In genomic region chr11:78164471-78164870, GRCh38 we compare ENCODE assay signal across 17 cellular contexts. TPM values are rescaled to one million over a fixed set of nuclear protein-coding genes. Genes with fewer than 3 reads are reported as not detected.
DNase-seq lines count a peak whose midpoint lies in the region; ATAC-seq, FAIRE-seq and TF ChIP-seq lines count a peak whose summit lies in the region.
"Had no signal": no experiment of that assay in that cellular context is flagged by ENCODE, and none has a peak within 500 bp of the region (broad histone marks: within the 10 kb centered on the region; RNA-seq: fewer than 3 reads in every experiment).

No MANE protein-coding gene starts in this region.

- H3K9ac ChIP-seq in HepG2 (ENCODE audit: insufficient read depth, low read depth, low read length): no peak overlapping the region
- H3K9ac ChIP-seq: BLaER1, GM23248 had no signal

- BruUV-seq in HepG2 (replicated peaks; lab: Mats Ljungman, UMichigan): no TSS peak

- CTCF ChIA-PET in HepG2 (lab: Yijun Ruan, JAX; ENCODE audit: low intra/inter-chr PET ratio, low total read pairs): no interaction called here

- no peaks in the 10 kb centered on the region for H3K79me2 ChIP-seq in HepG2 (ENCODE audit: insufficient read depth, low read length)

- no peak overlapping the region for H3K4me3 ChIP-seq in heart right ventricle
- no peak overlapping the region for H3K4me3 ChIP-seq in HepG2 (replicated peaks in 1 of 3; ENCODE audit: insufficient read depth in 1 of 3, low read depth in 2 of 3, low read length in 3 of 3)
- H3K4me3 ChIP-seq in ovary: no peak overlapping the region
- H3K4me3 ChIP-seq: BLaER1, GM23248, HAP-1 had no signal

- DNase-seq in heart right ventricle (no peak), left ventricle myocardium superior (no peak), HepG2 (ENCODE audit: low spot score) (no peak), ovary (peak in 1 of 5 donors; percentile 18), kidney tubule cell (ENCODE audit: low spot score) (no peak)
- DNase-seq in activated T-cell treated with anti-CD3 and anti-CD28 coated beads, Interleukin-2, amount 50 U/mL, for 48 hours: no peak
- DNase-seq: 8988T; CD4-positive, alpha-beta memory T cell; DMS153; DMS79; GDM1; GM23248 had no signal

- H3K27ac ChIP-seq in heart right ventricle (peak overlapping the region in 7 of 10 donors; percentile 9 to 69 (median 33)), HepG2 (ENCODE audit: extremely low read length, insufficient read depth, low read length) (no peak overlapping the region), ovary (peak overlapping the region; percentile 16 to 69)
- H3K27ac ChIP-seq: BLaER1, GM23248 had no signal

- TF ChIP-seq RAD21 in HepG2 (CRISPR knock-in tag; IDR thresholded peaks at IDR 0.05): no peak

- no peaks in the 10 kb centered on the region for H4K20me1 ChIP-seq in HepG2 (ENCODE audit: insufficient read depth, low read length)
- H4K20me1 ChIP-seq: BLaER1 had no signal

- no peak for FAIRE-seq in HepG2 (lab: Jason Lieb, UNC)
- FAIRE-seq: GM12892, GM18507 had no signal

- TF ChIP-seq POLR2A in HepG2 (IDR thresholded peaks at IDR 0.05; ENCODE audit: insufficient read depth in 1 of 2, low read depth in 2 of 2, low read length in 2 of 2): no peak
- TF ChIP-seq POLR2A in ovary (IDR thresholded peaks at IDR 0.05): no peak

- in situ Hi-C loops in HepG2 (cut with HindIII; ENCODE audit: extremely low pct_ligation_motif_present, low pct_unique_long_range_greater_than_20kb): no loop called here

- TF ChIP-seq CTCF in heart right ventricle (IDR thresholded peaks at IDR 0.05) (no peak), HepG2 (CRISPR knock-in tag; IDR thresholded peaks at IDR 0.05) (no peak), ovary (IDR thresholded peaks at IDR 0.05) (no peak)

- H2AFZ ChIP-seq in HepG2 (ENCODE audit: low read length): no peak overlapping the region
- H2AFZ ChIP-seq: GM23248 had no signal

- intact Hi-C loops in heart right ventricle (cut with DNase I) (loop anchor here in 2 of 10 donors (10.0 kb wide), 1 partner anchor 260 kb away; no protein-coding TSS in a partner anchor), left ventricle myocardium superior (cut with micrococcal nuclease) (no loop called here), HepG2 (cut with micrococcal nuclease; ENCODE audit: unreplicated experiment) (no loop called here), ovary (cut with DNase I) (loop anchor here in 2 of 4 donors (10.0 kb wide), 1 partner anchor 250 kb away; the partner anchor contains the start of gene GAB2 (in 2 of the 2))

- POLR2A ChIA-PET in HepG2 (lab: Yijun Ruan, JAX): no interaction called here

- no peak overlapping the region for H3K4me2 ChIP-seq in HepG2 (ENCODE audit: low read depth, low read length)
- H3K4me2 ChIP-seq: BLaER1 had no signal

- H3K36me3 ChIP-seq in heart right ventricle: no peaks in the 10 kb centered on the region
- no peaks in the 10 kb centered on the region for H3K36me3 ChIP-seq in HepG2 (replicated peaks in 1 of 2; ENCODE audit: control insufficient read depth in 1 of 2, insufficient read depth in 2 of 2, low read length in 2 of 2)
- H3K36me3 ChIP-seq in ovary: no peaks in the 10 kb centered on the region
- H3K36me3 ChIP-seq: BLaER1, HAP-1 had no signal

- H3K27me3 ChIP-seq in heart right ventricle: no peaks in the 10 kb centered on the region
- H3K27me3 ChIP-seq in HepG2 (ENCODE audit: control insufficient read depth in 1 of 2, insufficient read depth in 2 of 2, low read length in 2 of 2): no peaks in the 10 kb centered on the region
- no peaks in the 10 kb centered on the region for H3K27me3 ChIP-seq in ovary
- H3K27me3 ChIP-seq: BLaER1 had no signal

- no peak for TF ChIP-seq EP300 in HepG2 (IDR thresholded peaks at IDR 0.05; ENCODE audit: low read depth in 2 of 2, low read length in 2 of 2)
- TF ChIP-seq EP300 in HepG2 (CRISPR knock-in tag; IDR thresholded peaks at IDR 0.05; ENCODE audit: borderline replicate concordance): no peak
- no peak for TF ChIP-seq EP300 in ovary (IDR thresholded peaks at IDR 0.05)

- WGBS in heart right ventricle, 2 donors: 97 to 99% methylated on average over 2 of the region's 2 CpGs
- 96% methylated on average over 2 of the region's 2 CpGs for WGBS in HepG2 (ENCODE audit: low lambda C conversion rate)
- WGBS in ovary, 3 donors: 90 to 98% (median 95%) methylated on average over 2 of the region's 2 CpGs

- ATAC-seq in heart right ventricle: no peak
- no peak for ATAC-seq in left ventricle myocardium superior
- ATAC-seq in HepG2: no peak
- ATAC-seq in HG02571 (IDR thresholded peaks at IDR 0.05; ENCODE audit: unreplicated experiment): no peak

- H3K9me3 ChIP-seq in heart right ventricle: peaks cover 0 to 6% (median 0%) of the 10 kb centered on the region in 11 donors
- no peaks in the 10 kb centered on the region for H3K9me3 ChIP-seq in HepG2 (ENCODE audit: low read length)
- no peaks in the 10 kb centered on the region for H3K9me3 ChIP-seq in ovary
- H3K9me3 ChIP-seq: BLaER1, HAP-1 had no signal

- H3K4me1 ChIP-seq in heart right ventricle (peaks cover 11 to 58% (median 40%) of the 10 kb centered on the region in 9 donors), HepG2 (ENCODE audit: insufficient read depth, low read length) (peaks cover 35% of the 10 kb centered on the region), ovary (ENCODE audit: insufficient read depth) (peaks cover 62% of the 10 kb centered on the region)
- H3K4me1 ChIP-seq: HAP-1 had no signal

RNA-seq across cellular contexts. Expression of gene KCTD21, which starts 24.0 kb away (rescaled TPM):
- 1 to 10 TPM; 4.2 to 9.9 (median 6.7) TPM for total RNA-seq in heart right ventricle
- 1 to 10 TPM; 4.5 to 5.0 TPM for polyA plus RNA-seq in heart right ventricle
- total RNA-seq in left ventricle myocardium superior: 8.5 TPM
- total RNA-seq in HepG2 (2016; rRNA removed; fragmentation: Illumina TruSeq; extraction: Trizol): 3.1 and 3.9 TPM in 2 replicates
- 0.97 and 1.3 TPM in 2 replicates for total RNA-seq in HepG2 (2016; cell fraction: cytosol; rRNA removed; fragmentation: Illumina TruSeq; extraction: Trizol; ENCODE audit: low read depth)
- 3.3 and 4.3 TPM in 2 replicates for total RNA-seq in HepG2 (2016; cell fraction: insoluble cytoplasmic fraction; rRNA removed; fragmentation: Illumina TruSeq; extraction: Trizol)
- 3.1 TPM in 2 replicates for total RNA-seq in HepG2 (2016; cell fraction: membrane; rRNA removed; fragmentation: Illumina TruSeq; extraction: Trizol)
- total RNA-seq in HepG2 (2016; cell fraction: nucleus; rRNA removed; fragmentation: Illumina TruSeq; extraction: Trizol): 1.3 and 1.6 TPM in 2 replicates
- 13.2 and 13.5 TPM in 2 replicates for polyA plus RNA-seq in HepG2 (2011; rRNA removed)
- polyA plus RNA-seq in HepG2 (2011; cell fraction: cytosol; rRNA removed): 11.0 and 13.8 TPM in 2 replicates
- 5.4 and 6.0 TPM in 2 replicates for polyA plus RNA-seq in HepG2 (2011; cell fraction: nucleus; rRNA removed)
- 6.6 and 9.3 TPM in 2 replicates for polyA plus RNA-seq in HepG2 (2012)
- 1.2 and 1.4 TPM in 2 replicates for polyA plus RNA-seq in HepG2 (2016; cell fraction: cytosol; fragmentation: Illumina TruSeq; extraction: Trizol; ENCODE audit: low read depth)
- 4.8 and 5.3 TPM in 2 replicates for polyA plus RNA-seq in HepG2 (2016; cell fraction: insoluble cytoplasmic fraction; fragmentation: Illumina TruSeq; extraction: Trizol; ENCODE audit: low read depth)
- 2.5 and 3.1 TPM in 2 replicates for polyA plus RNA-seq in HepG2 (2016; cell fraction: membrane; fragmentation: Illumina TruSeq; extraction: Trizol; ENCODE audit: low read depth)
- 3.6 and 4.7 TPM in 2 replicates for polyA plus RNA-seq in HepG2 (2016; cell fraction: nucleus; fragmentation: Illumina TruSeq; extraction: Trizol; ENCODE audit: insufficient read depth, low read depth)
- 14.8 and 38.3 TPM in 2 replicates for polyA minus RNA-seq in HepG2 (2011; rRNA and poly(A)+ RNA removed; ENCODE audit: low replicate concordance)
- polyA minus RNA-seq in HepG2 (2011; cell fraction: cytosol; rRNA and poly(A)+ RNA removed): 8.7 and 11.6 TPM in 2 replicates
- polyA minus RNA-seq in HepG2 (2011; cell fraction: nucleus; rRNA and poly(A)+ RNA removed): 5.3 and 6.6 TPM in 2 replicates
- total RNA-seq in ovary: 10 to 100 TPM in 6 of 7 donors, 1 to 10 TPM in 1; 7.4 to 24.7 (median 14.1) TPM
- 10 to 100 TPM in 1 of 2 donors, 1 to 10 TPM in 1; 9.9 to 24.3 TPM for polyA plus RNA-seq in ovary

RNA-seq across cellular contexts. Expression of gene USP35, which starts 24.2 kb away (rescaled TPM):
- total RNA-seq in heart right ventricle: 1 to 10 TPM; 3.6 to 6.6 (median 5.2) TPM
- polyA plus RNA-seq in heart right ventricle: 1 to 10 TPM; 4.1 to 7.3 TPM
- 4.7 TPM for total RNA-seq in left ventricle myocardium superior
- 1.8 and 4.6 TPM in 2 replicates for total RNA-seq in HepG2 (2016; rRNA removed; fragmentation: Illumina TruSeq; extraction: Trizol)
- 0.71 and 0.88 TPM in 2 replicates for total RNA-seq in HepG2 (2016; cell fraction: cytosol; rRNA removed; fragmentation: Illumina TruSeq; extraction: Trizol; ENCODE audit: low read depth)
- 1.7 and 4.5 TPM in 2 replicates for total RNA-seq in HepG2 (2016; cell fraction: insoluble cytoplasmic fraction; rRNA removed; fragmentation: Illumina TruSeq; extraction: Trizol)
- total RNA-seq in HepG2 (2016; cell fraction: membrane; rRNA removed; fragmentation: Illumina TruSeq; extraction: Trizol): 0.93 and 1.1 TPM in 2 replicates
- 5.7 and 7.4 TPM in 2 replicates for total RNA-seq in HepG2 (2016; cell fraction: nucleus; rRNA removed; fragmentation: Illumina TruSeq; extraction: Trizol)
- 7.7 and 11.1 TPM in 2 replicates for polyA plus RNA-seq in HepG2 (2011; rRNA removed)
- 4.0 and 5.2 TPM in 2 replicates for polyA plus RNA-seq in HepG2 (2011; cell fraction: cytosol; rRNA removed)
- 56.5 and 58.1 TPM in 2 replicates for polyA plus RNA-seq in HepG2 (2011; cell fraction: nucleus; rRNA removed)
- 4.1 and 5.5 TPM in 2 replicates for polyA plus RNA-seq in HepG2 (2012)
- 0.20 and 0.27 TPM in 2 replicates for polyA plus RNA-seq in HepG2 (2016; cell fraction: cytosol; fragmentation: Illumina TruSeq; extraction: Trizol; ENCODE audit: low read depth)
- polyA plus RNA-seq in HepG2 (2016; cell fraction: insoluble cytoplasmic fraction; fragmentation: Illumina TruSeq; extraction: Trizol; ENCODE audit: low read depth): 1.4 and 2.7 TPM in 2 replicates
- polyA plus RNA-seq in HepG2 (2016; cell fraction: membrane; fragmentation: Illumina TruSeq; extraction: Trizol; ENCODE audit: low read depth): 0.61 and 0.63 TPM in 2 replicates
- polyA plus RNA-seq in HepG2 (2016; cell fraction: nucleus; fragmentation: Illumina TruSeq; extraction: Trizol; ENCODE audit: insufficient read depth, low read depth): 10.1 and 12.3 TPM in 2 replicates
- polyA minus RNA-seq in HepG2 (2011; rRNA and poly(A)+ RNA removed; ENCODE audit: low replicate concordance): 5.1 and 12.7 TPM in 2 replicates
- polyA minus RNA-seq in HepG2 (2011; cell fraction: cytosol; rRNA and poly(A)+ RNA removed): 2.4 and 3.2 TPM in 2 replicates
- polyA minus RNA-seq in HepG2 (2011; cell fraction: nucleus; rRNA and poly(A)+ RNA removed): 17.3 and 18.0 TPM in 2 replicates
- 10 to 100 TPM in 4 of 7 donors, 1 to 10 TPM in 3; 8.0 to 18.6 (median 10.2) TPM for total RNA-seq in ovary
- polyA plus RNA-seq in ovary: 1 to 10 TPM; 9.1 to 9.2 TPM

RNA-seq across cellular contexts. Expression of gene ALG8, which starts 25.0 kb away (rescaled TPM):
- 10 to 100 TPM in 9 of 10 donors, 1 to 10 TPM in 1; 9.6 to 19.5 (median 15.5) TPM for total RNA-seq in heart right ventricle
- polyA plus RNA-seq in heart right ventricle: 10 to 100 TPM; 21.1 to 69.1 TPM
- total RNA-seq in left ventricle myocardium superior: 12.6 TPM
- 50.0 and 88.0 TPM in 2 replicates for total RNA-seq in HepG2 (2016; rRNA removed; fragmentation: Illumina TruSeq; extraction: Trizol)
- 27.9 and 37.5 TPM in 2 replicates for total RNA-seq in HepG2 (2016; cell fraction: cytosol; rRNA removed; fragmentation: Illumina TruSeq; extraction: Trizol; ENCODE audit: low read depth)
- 46.2 and 90.8 TPM in 2 replicates for total RNA-seq in HepG2 (2016; cell fraction: insoluble cytoplasmic fraction; rRNA removed; fragmentation: Illumina TruSeq; extraction: Trizol)
- 39.8 and 40.9 TPM in 2 replicates for total RNA-seq in HepG2 (2016; cell fraction: membrane; rRNA removed; fragmentation: Illumina TruSeq; extraction: Trizol)
- 81.9 and 98.4 TPM in 2 replicates for total RNA-seq in HepG2 (2016; cell fraction: nucleus; rRNA removed; fragmentation: Illumina TruSeq; extraction: Trizol)
- 53.5 and 75.8 TPM in 2 replicates for polyA plus RNA-seq in HepG2 (2011; rRNA removed)
- 34.9 and 52.4 TPM in 2 replicates for polyA plus RNA-seq in HepG2 (2011; cell fraction: cytosol; rRNA removed)
- polyA plus RNA-seq in HepG2 (2011; cell fraction: nucleus; rRNA removed): 23.3 and 25.4 TPM in 2 replicates
- 33.9 and 48.4 TPM in 2 replicates for polyA plus RNA-seq in HepG2 (2012)
- 21.7 and 23.1 TPM in 2 replicates for polyA plus RNA-seq in HepG2 (2016; cell fraction: cytosol; fragmentation: Illumina TruSeq; extraction: Trizol; ENCODE audit: low read depth)
- 45.9 and 50.8 TPM in 2 replicates for polyA plus RNA-seq in HepG2 (2016; cell fraction: insoluble cytoplasmic fraction; fragmentation: Illumina TruSeq; extraction: Trizol; ENCODE audit: low read depth)
- polyA plus RNA-seq in HepG2 (2016; cell fraction: membrane; fragmentation: Illumina TruSeq; extraction: Trizol; ENCODE audit: low read depth): 29.3 and 35.8 TPM in 2 replicates
- polyA plus RNA-seq in HepG2 (2016; cell fraction: nucleus; fragmentation: Illumina TruSeq; extraction: Trizol; ENCODE audit: insufficient read depth, low read depth): 116 and 123 TPM in 2 replicates
- polyA minus RNA-seq in HepG2 (2011; rRNA and poly(A)+ RNA removed; ENCODE audit: low replicate concordance): 65.9 and 176 TPM in 2 replicates
- polyA minus RNA-seq in HepG2 (2011; cell fraction: cytosol; rRNA and poly(A)+ RNA removed): 34.7 TPM in 2 replicates
- 63.3 and 64.3 TPM in 2 replicates for polyA minus RNA-seq in HepG2 (2011; cell fraction: nucleus; rRNA and poly(A)+ RNA removed)
- 10 to 100 TPM; 22.6 to 40.7 (median 28.5) TPM for total RNA-seq in ovary
- 10 to 100 TPM; 20.1 to 57.8 TPM for polyA plus RNA-seq in ovary
